12 cellular contexts compared by ENCODE assay signal in genomic region chr11:131033151-131033651, GRCh38.
DNase-seq lines count a peak whose midpoint lies in the region; ATAC-seq and TF ChIP-seq lines count a peak whose summit lies in the region.
"Had no signal": no experiment of that assay in that cellular context is flagged by ENCODE, and none has a peak within 500 bp of the region (broad histone marks: within the 10 kb centered on the region; RNA-seq: fewer than 3 reads in every experiment).

No MANE protein-coding gene starts in this region.

- ATAC-seq in GM23338 (peak; percentile 68), GM18519 (IDR thresholded peaks at IDR 0.05; ENCODE audit: low FRiP score, unreplicated experiment) (no peak)
- ATAC-seq: T-cell had no signal

- H3K79me2 ChIP-seq in GM23338 (replicated peaks; ENCODE audit: insufficient read depth) = no peaks in the 10 kb centered on the region
- H3K79me2 ChIP-seq in smooth muscle cell (ENCODE audit: low read depth) = no peaks in the 10 kb centered on the region

- intact Hi-C loops in CD14-positive monocyte (cut with micrococcal nuclease) = no loop called here

- H3K4me1 Mint-ChIP-seq in GM23338 (peaks cover 19% of the 10 kb centered on the region), CD14-positive monocyte (no peaks in the 10 kb centered on the region)
- H3K4me1 Mint-ChIP-seq: T-cell had no signal

- POLR2A ChIA-PET in RWPE1 (lab: Yijun Ruan, JAX; ENCODE audit: low non-redundant PET) = no interaction called here

- H3K27me3 ChIP-seq in GM23338 (ENCODE audit: insufficient read depth) (no peaks in the 10 kb centered on the region), smooth muscle cell (ENCODE audit: low read depth) (no peaks in the 10 kb centered on the region)

- H3K4me2 ChIP-seq in GM23338 = no peak overlapping the region
- H3K4me2 ChIP-seq in smooth muscle cell = peak overlapping the region; percentile 35

- H3K4me1 ChIP-seq in GM23338 (ENCODE audit: insufficient read depth) = peaks cover 14% of the 10 kb centered on the region; the same call in 1 of the 2 replicates
- peaks cover 7% of the 10 kb centered on the region for H3K4me1 ChIP-seq in smooth muscle cell (ENCODE audit: low read depth)

- H3K9me3 Mint-ChIP-seq in GM23338 (peaks cover 3% of the 10 kb centered on the region; the same call in 2 of the 3 replicates), CD14-positive monocyte (peaks cover 0 to 3% (median 0%) of the 10 kb centered on the region in 7 donors)
- H3K9me3 Mint-ChIP-seq: activated T-helper 2 cell treated with anti-CD3 and anti-CD28 coated beads, Interferon-gamma antibody, Interleukin-2, Interleukin-4, amounts not matched to agents 10 μg/mL and 5 μg/mL and 100 μg/mL, durations not matched to agents 14 hours and 24 hours and 36 hours had no signal

- no peaks in the 10 kb centered on the region; the same call in 1 of the 2 replicates for H3K9me2 ChIP-seq in GM23338 (ENCODE audit: insufficient read depth)

- CTCF ChIA-PET in RWPE1 (lab: Yijun Ruan, JAX) = interaction anchor here (1.2 kb wide), 1 partner anchor 54 kb away, joined by 4 read pairs; no protein-coding TSS in a partner anchor

- peak overlapping the region; percentile 52; the same call in 1 of the 2 replicates for H2AFZ ChIP-seq in GM23338
- H2AFZ ChIP-seq in smooth muscle cell (ENCODE audit: low read depth) = no peak overlapping the region

- H3K4me3 ChIP-seq in GM23338 = no peak overlapping the region
- no peak overlapping the region for H3K4me3 ChIP-seq in fibroblast of mammary gland (ENCODE audit: control insufficient read depth, low read depth, low read length)
- H3K4me3 ChIP-seq in smooth muscle cell = no peak overlapping the region

- no peak for TF ChIP-seq CTCF in GM23338 (conservative IDR thresholded peaks at IDR 0.05; ENCODE audit: low read depth in 2 of 2)
- TF ChIP-seq CTCF in RWPE1 (conservative IDR thresholded peaks at IDR 0.05; ENCODE audit: low read depth) = no peak
- no peak for TF ChIP-seq CTCF in fibroblast of mammary gland (conservative IDR thresholded peaks at IDR 0.05; ENCODE audit: control insufficient read depth, insufficient read depth, low read depth, low read length)
- TF ChIP-seq CTCF in smooth muscle cell (IDR thresholded peaks at IDR 0.05; ENCODE audit: borderline replicate concordance, insufficient read depth, poor library complexity, severe bottlenecking) = no peak
- no peak for TF ChIP-seq CTCF in CD14-positive monocyte (IDR thresholded peaks at IDR 0.05)

- H3K36me3 Mint-ChIP-seq in GM23338 (ENCODE audit: low read depth) = no peaks in the 10 kb centered on the region
- no peaks in the 10 kb centered on the region for H3K36me3 Mint-ChIP-seq in CD14-positive monocyte
- H3K36me3 Mint-ChIP-seq: T-cell had no signal

- H3K27ac Mint-ChIP-seq in GM23338 = peak overlapping the region; percentile 33
- no peak overlapping the region for H3K27ac Mint-ChIP-seq in CD14-positive monocyte
- H3K27ac Mint-ChIP-seq: activated T-helper 2 cell treated with anti-CD3 and anti-CD28 coated beads, Interferon-gamma antibody, Interleukin-2, Interleukin-4, amounts not matched to agents 10 μg/mL and 5 μg/mL and 100 μg/mL, durations not matched to agents 14 hours and 24 hours and 36 hours; T-cell had no signal

- no peak overlapping the region for H3K4me3 Mint-ChIP-seq in GM23338
- no peak overlapping the region for H3K4me3 Mint-ChIP-seq in CD14-positive monocyte
- H3K4me3 Mint-ChIP-seq: T-cell had no signal

- H4K20me1 ChIP-seq in GM23338 (replicated peaks; ENCODE audit: insufficient read depth) (no peaks in the 10 kb centered on the region), smooth muscle cell (ENCODE audit: low read depth) (no peaks in the 10 kb centered on the region)

- no peaks in the 10 kb centered on the region for H3K9me3 ChIP-seq in smooth muscle cell (replicated peaks; ENCODE audit: low read depth)

- WGBS in smooth muscle cell (ENCODE audit: low lambda C conversion rate) = 5% methylated on average over 5 of the region's 5 CpGs

- H3K27me3 Mint-ChIP-seq in GM23338 (ENCODE audit: insufficient read depth, low read depth, poor library complexity) (no peaks in the 10 kb centered on the region), CD14-positive monocyte (ENCODE audit: low read depth in 3 of 3) (peaks cover 1 to 4% (median 1%) of the 10 kb centered on the region in 3 donors)

- H3F3A ChIP-seq in GM23338 (replicated peaks; ENCODE audit: low read depth) (no peaks in the 10 kb centered on the region), smooth muscle cell (ENCODE audit: low read depth) (peaks cover 13% of the 10 kb centered on the region)

- peak overlapping the region; percentile 57 for H3K9ac ChIP-seq in smooth muscle cell (ENCODE audit: low read depth)

- H3K36me3 ChIP-seq in GM23338 (ENCODE audit: insufficient read depth) (no peaks in the 10 kb centered on the region), smooth muscle cell (ENCODE audit: low read depth) (no peaks in the 10 kb centered on the region)

- H3K27ac ChIP-seq in GM23338 (ENCODE audit: low read depth) (no peak overlapping the region), RWPE1 (peak overlapping the region; percentile 43; the same call in 1 of the 2 replicates), smooth muscle cell (ENCODE audit: low read depth) (peak overlapping the region; percentile 81)

- DNase-seq in GM23338 (ENCODE audit: low spot score) (peak; percentile 44), RWPE1 (ENCODE audit: low spot score) (peak; percentile 68), fibroblast of mammary gland (ENCODE audit: low read depth) (peak; percentile 93), smooth muscle cell (lab: John Stamatoyannopoulos, UW; ENCODE audit: unreplicated experiment) (no peak), NCI-H2029 treated with DMSO at 0.1 percent for 48 hours (lab: John Stamatoyannopoulos, UW) (no peak), CD14-positive monocyte (ENCODE audit: low spot score) (no peak)
- DNase-seq in activated CD8-positive, alpha-beta memory T cell treated with anti-CD3 and anti-CD28 coated beads for 24 hours = no peak
- DNase-seq: head of caudate nucleus, NCI-H187, T-cell had no signal

TF ChIP-seq in GM23338, 12 proteins besides CTCF, POLR2A, EP300 and RAD21:
- no peak for TF ChIP-seq ZNF114 (CRISPR knock-in tag; IDR thresholded peaks at IDR 0.05)
- 0 out of 2 replicates have a peak, but pooled peaks have one; percentile 36 for TF ChIP-seq ZNF462 (CRISPR knock-in tag; IDR thresholded peaks at IDR 0.05)
- no peak for TF ChIP-seq ZNF331 (CRISPR knock-in tag; IDR thresholded peaks at IDR 0.05; ENCODE audit: low read depth)

Comparison
In these comparisons a context has a peak if more than half of its experiments do, and no peak if none do; other contexts are left out.
1. DNase-seq: peak in GM23338 (single experiment), RWPE1 (single experiment) and fibroblast of mammary gland (single experiment); none in smooth muscle cell (single experiment), NCI-H2029 treated with DMSO at 0.1 percent for 48 hours (single experiment), CD14-positive monocyte (single experiment) and activated CD8-positive, alpha-beta memory T cell treated with anti-CD3 and anti-CD28 coated beads for 24 hours (single experiment).